1 cellular context compared by ENCODE assay signal in the genomic region with DNA sequence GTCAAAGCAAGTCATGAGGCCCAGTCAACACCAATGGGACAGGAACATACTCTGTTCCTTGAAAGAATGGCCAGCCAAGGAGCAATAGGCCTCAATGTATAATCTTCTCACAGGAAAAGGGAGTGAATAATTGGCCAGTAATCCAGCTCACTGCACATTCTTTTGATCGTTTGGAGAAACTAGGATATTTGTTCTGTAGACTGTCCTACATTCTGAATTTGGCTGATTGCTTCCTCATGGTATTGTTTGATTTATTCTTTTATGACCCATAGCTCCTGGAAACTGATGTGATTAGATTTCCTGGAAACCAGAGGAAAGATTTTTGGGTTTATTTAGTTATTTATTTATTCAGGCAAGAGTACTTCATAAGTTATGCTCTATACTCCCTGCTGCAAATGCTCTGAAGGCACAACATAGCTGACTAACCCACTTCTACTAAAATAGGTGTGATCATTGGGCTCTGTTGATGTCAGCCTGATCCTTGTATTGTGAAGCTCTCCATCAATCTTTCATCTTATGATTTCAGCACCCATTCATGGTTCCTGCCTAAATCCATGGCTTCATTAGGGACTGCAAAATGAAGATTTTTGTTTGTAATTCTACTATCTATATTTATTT.
TF ChIP-seq lines count a peak whose summit lies in the region.

No MANE protein-coding gene starts in this region.

TF ChIP-seq in endothelial cell of umbilical vein, 7 proteins besides CTCF, POLR2A, EP300 and RAD21:
- no peak for TF ChIP-seq GATA2 (IDR thresholded peaks at IDR 0.05; ENCODE audit: insufficient read depth, insufficient read length, low read depth, low read length)
- no peak for TF ChIP-seq JUN (IDR thresholded peaks at IDR 0.05; ENCODE audit: borderline replicate concordance, insufficient read depth, insufficient read length, low read depth)
- no peak for TF ChIP-seq EZH2 (IDR thresholded peaks at IDR 0.05; ENCODE audit: borderline replicate concordance, low read depth, low read length, severe bottlenecking)
- TF ChIP-seq, protein P1, sequence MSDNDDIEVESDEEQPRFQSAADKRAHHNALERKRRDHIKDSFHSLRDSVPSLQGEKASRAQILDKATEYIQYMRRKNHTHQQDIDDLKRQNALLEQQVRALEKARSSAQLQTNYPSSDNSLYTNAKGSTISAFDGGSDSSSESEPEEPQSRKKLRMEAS (IDR thresholded peaks at IDR 0.05; ENCODE audit: insufficient read depth, insufficient read length) = no peak
- TF ChIP-seq MYC (IDR thresholded peaks at IDR 0.05; ENCODE audit: low read depth, low read length) = no peak
- TF ChIP-seq POLR2AphosphoS5 (IDR thresholded peaks at IDR 0.05; ENCODE audit: insufficient read depth, low read depth, low read length) = no peak
- TF ChIP-seq FOS (IDR thresholded peaks at IDR 0.05; ENCODE audit: borderline replicate concordance, insufficient read depth, low read length) = no peak
